ENCODE assay signal across 1 cellular context in genomic region chr12:76890407-76891143, GRCh38.
TF ChIP-seq lines count a peak whose summit lies in the region.

No MANE protein-coding gene starts in this region.

TF ChIP-seq in WTC11, 78 proteins besides CTCF, POLR2A, EP300 and RAD21 (continued from another document):
- TF ChIP-seq ARID4B (CRISPR knock-in tag; IDR thresholded peaks at IDR 0.05; ENCODE audit: borderline replicate concordance), result no peak
- no peak for TF ChIP-seq ZNF317 (CRISPR knock-in tag; IDR thresholded peaks at IDR 0.05; ENCODE audit: borderline replicate concordance, low read depth)
- no peak for TF ChIP-seq ZNF532 (CRISPR knock-in tag; IDR thresholded peaks at IDR 0.05; ENCODE audit: borderline replicate concordance)
- TF ChIP-seq HMGA2 (CRISPR knock-in tag; IDR thresholded peaks at IDR 0.05), result no peak
- TF ChIP-seq NFE2L1 (CRISPR knock-in tag; IDR thresholded peaks at IDR 0.05), result no peak
- no peak for TF ChIP-seq MYBL2 (CRISPR knock-in tag; IDR thresholded peaks at IDR 0.05)
- TF ChIP-seq USF2 (CRISPR knock-in tag; IDR thresholded peaks at IDR 0.05), result no peak
